In the genomic region with DNA sequence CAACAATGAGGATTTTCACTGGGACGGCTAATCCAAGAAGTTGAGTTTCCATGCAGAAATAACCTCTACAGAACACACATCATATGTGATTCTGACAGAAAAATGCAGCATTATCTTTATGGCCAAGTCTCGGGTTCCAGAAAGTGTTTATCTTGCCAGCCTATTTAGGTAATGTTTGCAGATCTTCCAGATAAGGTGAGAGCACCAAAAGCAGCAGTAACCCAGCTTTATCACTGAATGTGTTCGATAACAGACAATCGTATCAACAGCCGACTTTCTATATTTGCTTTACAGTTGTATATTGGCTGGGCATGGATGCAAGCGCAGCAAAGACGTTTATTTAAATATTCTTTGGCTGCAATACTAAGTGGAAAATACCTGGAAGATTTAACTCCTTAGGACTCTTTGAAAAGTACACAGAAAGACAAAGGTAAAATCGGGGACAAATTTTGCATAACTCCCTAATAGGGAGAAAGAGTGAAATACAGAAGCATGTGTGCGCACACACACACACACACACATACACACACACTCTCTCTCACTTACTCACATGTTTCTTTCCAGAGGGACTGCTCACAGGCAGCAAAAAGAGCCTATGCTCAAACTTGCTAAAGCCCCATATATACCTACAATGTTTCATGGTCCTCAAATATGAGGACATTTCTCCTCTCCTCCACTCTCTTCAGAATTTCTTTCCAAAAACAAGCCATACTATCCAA, we compare ENCODE assay signal across 11 cellular contexts.
"Had no signal": no experiment of that assay in that cellular context is flagged by ENCODE, and none has a peak within 500 bp of the region (broad histone marks: within the 10 kb centered on the region; RNA-seq: fewer than 3 reads in every experiment).

No MANE protein-coding gene starts in this region.

- H3K4me3 ChIP-seq: ascending aorta, dorsolateral prefrontal cortex, tibial nerve had no signal

- DNase-seq: activated CD4-positive, alpha-beta T cell treated with anti-CD3 and anti-CD28 coated beads, Interleukin-2, amount 10 ng/mL, durations not matched to agents 7 days and 5 days; activated CD8-positive, alpha-beta memory T cell treated with anti-CD3 and anti-CD28 coated beads for 24 hours; activated naive CD4-positive, alpha-beta T cell; dorsolateral prefrontal cortex; erythroblast; natural killer cell; stimulated activated CD4-positive, alpha-beta T cell treated with anti-CD3 and anti-CD28 coated beads, Interleukin-2, amount 100 ng/mL, for 48 hours had no signal

- H3K27ac ChIP-seq: ascending aorta, dorsolateral prefrontal cortex, tibial nerve had no signal

- ATAC-seq: left lobe of liver; natural killer cell; stimulated activated memory B cell treated with anti-CD40 and anti-IgM and Interleukin-4, amounts not matched to agents 10 μg/mL and 1 μg/mL and 100 μg/mL, for 72 hours had no signal
